In the genomic region with DNA sequence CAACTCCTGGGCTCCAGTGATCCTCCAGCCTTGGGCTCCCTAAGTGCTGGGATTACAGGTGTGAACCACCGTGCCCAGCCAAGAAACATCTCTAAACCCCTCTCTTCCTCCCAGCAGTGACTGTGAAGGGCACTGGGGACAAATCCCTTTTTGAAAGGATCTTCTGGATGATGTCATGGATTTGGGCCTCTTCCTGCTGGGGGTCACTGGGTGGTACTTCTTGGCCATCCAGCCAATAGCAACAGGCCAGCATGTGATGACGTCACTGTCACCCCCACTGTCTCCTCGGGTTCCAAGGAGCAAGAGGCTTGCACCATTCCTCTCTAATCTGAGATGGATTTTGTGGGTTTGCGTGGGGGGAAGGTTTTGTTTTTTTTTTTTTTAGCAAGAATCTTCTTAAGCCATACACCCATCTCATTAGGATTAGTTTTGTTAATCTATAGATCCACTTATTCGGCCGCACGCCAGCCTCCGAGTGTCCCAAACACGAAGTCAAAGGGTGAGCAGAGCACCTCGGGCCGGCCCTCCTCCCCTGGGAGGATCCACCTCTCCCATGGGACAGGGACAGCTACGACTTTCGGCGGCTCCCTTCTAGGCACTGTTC, we compare ENCODE assay signal across 1 cellular context.
TF ChIP-seq lines count a peak whose summit lies in the region.

No MANE protein-coding gene starts in this region.

TF ChIP-seq in HepG2, 621 proteins besides CTCF, POLR2A, EP300 and RAD21:
- TF ChIP-seq, protein P1, sequence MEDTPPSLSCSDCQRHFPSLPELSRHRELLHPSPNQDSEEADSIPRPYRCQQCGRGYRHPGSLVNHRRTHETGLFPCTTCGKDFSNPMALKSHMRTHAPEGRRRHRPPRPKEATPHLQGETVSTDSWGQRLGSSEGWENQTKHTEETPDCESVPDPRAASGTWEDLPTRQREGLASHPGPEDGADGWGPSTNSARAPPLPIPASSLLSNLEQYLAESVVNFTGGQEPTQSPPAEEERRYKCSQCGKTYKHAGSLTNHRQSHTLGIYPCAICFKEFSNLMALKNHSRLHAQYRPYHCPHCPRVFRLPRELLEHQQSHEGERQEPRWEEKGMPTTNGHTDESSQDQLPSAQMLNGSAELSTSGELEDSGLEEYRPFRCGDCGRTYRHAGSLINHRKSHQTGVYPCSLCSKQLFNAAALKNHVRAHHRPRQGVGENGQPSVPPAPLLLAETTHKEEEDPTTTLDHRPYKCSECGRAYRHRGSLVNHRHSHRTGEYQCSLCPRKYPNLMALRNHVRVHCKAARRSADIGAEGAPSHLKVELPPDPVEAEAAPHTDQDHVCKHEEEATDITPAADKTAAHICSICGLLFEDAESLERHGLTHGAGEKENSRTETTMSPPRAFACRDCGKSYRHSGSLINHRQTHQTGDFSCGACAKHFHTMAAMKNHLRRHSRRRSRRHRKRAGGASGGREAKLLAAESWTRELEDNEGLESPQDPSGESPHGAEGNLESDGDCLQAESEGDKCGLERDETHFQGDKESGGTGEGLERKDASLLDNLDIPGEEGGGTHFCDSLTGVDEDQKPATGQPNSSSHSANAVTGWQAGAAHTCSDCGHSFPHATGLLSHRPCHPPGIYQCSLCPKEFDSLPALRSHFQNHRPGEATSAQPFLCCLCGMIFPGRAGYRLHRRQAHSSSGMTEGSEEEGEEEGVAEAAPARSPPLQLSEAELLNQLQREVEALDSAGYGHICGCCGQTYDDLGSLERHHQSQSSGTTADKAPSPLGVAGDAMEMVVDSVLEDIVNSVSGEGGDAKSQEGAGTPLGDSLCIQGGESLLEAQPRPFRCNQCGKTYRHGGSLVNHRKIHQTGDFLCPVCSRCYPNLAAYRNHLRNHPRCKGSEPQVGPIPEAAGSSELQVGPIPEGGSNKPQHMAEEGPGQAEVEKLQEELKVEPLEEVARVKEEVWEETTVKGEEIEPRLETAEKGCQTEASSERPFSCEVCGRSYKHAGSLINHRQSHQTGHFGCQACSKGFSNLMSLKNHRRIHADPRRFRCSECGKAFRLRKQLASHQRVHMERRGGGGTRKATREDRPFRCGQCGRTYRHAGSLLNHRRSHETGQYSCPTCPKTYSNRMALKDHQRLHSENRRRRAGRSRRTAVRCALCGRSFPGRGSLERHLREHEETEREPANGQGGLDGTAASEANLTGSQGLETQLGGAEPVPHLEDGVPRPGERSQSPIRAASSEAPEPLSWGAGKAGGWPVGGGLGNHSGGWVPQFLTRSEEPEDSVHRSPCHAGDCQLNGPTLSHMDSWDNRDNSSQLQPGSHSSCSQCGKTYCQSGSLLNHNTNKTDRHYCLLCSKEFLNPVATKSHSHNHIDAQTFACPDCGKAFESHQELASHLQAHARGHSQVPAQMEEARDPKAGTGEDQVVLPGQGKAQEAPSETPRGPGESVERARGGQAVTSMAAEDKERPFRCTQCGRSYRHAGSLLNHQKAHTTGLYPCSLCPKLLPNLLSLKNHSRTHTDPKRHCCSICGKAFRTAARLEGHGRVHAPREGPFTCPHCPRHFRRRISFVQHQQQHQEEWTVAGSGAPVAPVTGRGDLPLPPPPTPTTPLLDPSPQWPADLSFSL (CRISPR knock-in tag; IDR thresholded peaks at IDR 0.05) = no peak
- TF ChIP-seq, protein P2, sequence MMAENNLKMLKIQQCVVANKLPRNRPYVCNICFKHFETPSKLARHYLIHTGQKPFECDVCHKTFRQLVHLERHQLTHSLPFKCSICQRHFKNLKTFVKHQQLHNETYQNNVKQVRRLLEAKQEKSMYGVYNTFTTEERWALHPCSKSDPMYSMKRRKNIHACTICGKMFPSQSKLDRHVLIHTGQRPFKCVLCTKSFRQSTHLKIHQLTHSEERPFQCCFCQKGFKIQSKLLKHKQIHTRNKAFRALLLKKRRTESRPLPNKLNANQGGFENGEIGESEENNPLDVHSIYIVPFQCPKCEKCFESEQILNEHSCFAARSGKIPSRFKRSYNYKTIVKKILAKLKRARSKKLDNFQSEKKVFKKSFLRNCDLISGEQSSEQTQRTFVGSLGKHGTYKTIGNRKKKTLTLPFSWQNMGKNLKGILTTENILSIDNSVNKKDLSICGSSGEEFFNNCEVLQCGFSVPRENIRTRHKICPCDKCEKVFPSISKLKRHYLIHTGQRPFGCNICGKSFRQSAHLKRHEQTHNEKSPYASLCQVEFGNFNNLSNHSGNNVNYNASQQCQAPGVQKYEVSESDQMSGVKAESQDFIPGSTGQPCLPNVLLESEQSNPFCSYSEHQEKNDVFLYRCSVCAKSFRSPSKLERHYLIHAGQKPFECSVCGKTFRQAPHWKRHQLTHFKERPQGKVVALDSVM (CRISPR knock-in tag; IDR thresholded peaks at IDR 0.05) = peak; percentile 11; the same call in 1 of the 2 replicates
- TF ChIP-seq FIP1L1 (IDR thresholded peaks at IDR 0.05; ENCODE audit: borderline replicate concordance, insufficient read depth, low read depth, low read length) (no peak), NFE2L1 (CRISPR knock-in tag; IDR thresholded peaks at IDR 0.05; ENCODE audit: borderline replicate concordance) (no peak), NFYB (CRISPR knock-in tag; IDR thresholded peaks at IDR 0.05) (peak; percentile 22; the same call in 1 of the 2 replicates), ETV6 (CRISPR knock-in tag; conservative IDR thresholded peaks at IDR 0.05) (no peak), NR2C2 (CRISPR knock-in tag; IDR thresholded peaks at IDR 0.05; ENCODE audit: borderline replicate concordance) (peak; percentile 40; the same call in 1 of the 2 replicates), ARID2 (CRISPR knock-in tag; IDR thresholded peaks at IDR 0.05; ENCODE audit: borderline replicate concordance) (no peak), ZNF761 (CRISPR knock-in tag; conservative IDR thresholded peaks at IDR 0.05) (no peak), ATF1 (CRISPR knock-in tag; IDR thresholded peaks at IDR 0.05) (0 out of 2 replicates have a peak, but pooled peaks have one; percentile 18), ZNF572 (CRISPR knock-in tag; IDR thresholded peaks at IDR 0.05) (no peak), HMGA1 (CRISPR knock-in tag; conservative IDR thresholded peaks at IDR 0.05) (no peak), TCF7 (IDR thresholded peaks at IDR 0.05; ENCODE audit: low read depth) (no peak), SKI (IDR thresholded peaks at IDR 0.05; ENCODE audit: partially characterized antibody) (no peak), RFX5 (IDR thresholded peaks at IDR 0.05; ENCODE audit: low read depth, low read length) (peak; percentile 27; the same call in 1 of the 2 replicates), CENPX (CRISPR knock-in tag; IDR thresholded peaks at IDR 0.05) (no peak), ATF7 (IDR thresholded peaks at IDR 0.05) (peak; percentile 99), ATF7 (CRISPR knock-in tag; IDR thresholded peaks at IDR 0.05) (no peak), CREB1 (IDR thresholded peaks at IDR 0.05) (peak; percentile 98), CREB1 (CRISPR knock-in tag; IDR thresholded peaks at IDR 0.05) (peak; percentile 73), CBX1 (IDR thresholded peaks at IDR 0.05; ENCODE audit: low read depth) (no peak), THAP11 (CRISPR knock-in tag; IDR thresholded peaks at IDR 0.05) (no peak), CREM (IDR thresholded peaks at IDR 0.05) (0 out of 2 replicates have a peak, but pooled peaks have one; percentile 31), CREM (CRISPR knock-in tag; IDR thresholded peaks at IDR 0.05) (no peak), ZNF382 (CRISPR knock-in tag; IDR thresholded peaks at IDR 0.05; ENCODE audit: borderline replicate concordance) (no peak), PHF21A (CRISPR knock-in tag; IDR thresholded peaks at IDR 0.05) (no peak), ZNF879 (CRISPR knock-in tag; IDR thresholded peaks at IDR 0.05) (no peak), ZNF703 (CRISPR knock-in tag; IDR thresholded peaks at IDR 0.05; ENCODE audit: borderline replicate concordance) (no peak)
- TF ChIP-seq, protein P3, sequence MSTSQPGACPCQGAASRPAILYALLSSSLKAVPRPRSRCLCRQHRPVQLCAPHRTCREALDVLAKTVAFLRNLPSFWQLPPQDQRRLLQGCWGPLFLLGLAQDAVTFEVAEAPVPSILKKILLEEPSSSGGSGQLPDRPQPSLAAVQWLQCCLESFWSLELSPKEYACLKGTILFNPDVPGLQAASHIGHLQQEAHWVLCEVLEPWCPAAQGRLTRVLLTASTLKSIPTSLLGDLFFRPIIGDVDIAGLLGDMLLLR (CRISPR knock-in tag; IDR thresholded peaks at IDR 0.05) = no peak
- TF ChIP-seq, protein P4, sequence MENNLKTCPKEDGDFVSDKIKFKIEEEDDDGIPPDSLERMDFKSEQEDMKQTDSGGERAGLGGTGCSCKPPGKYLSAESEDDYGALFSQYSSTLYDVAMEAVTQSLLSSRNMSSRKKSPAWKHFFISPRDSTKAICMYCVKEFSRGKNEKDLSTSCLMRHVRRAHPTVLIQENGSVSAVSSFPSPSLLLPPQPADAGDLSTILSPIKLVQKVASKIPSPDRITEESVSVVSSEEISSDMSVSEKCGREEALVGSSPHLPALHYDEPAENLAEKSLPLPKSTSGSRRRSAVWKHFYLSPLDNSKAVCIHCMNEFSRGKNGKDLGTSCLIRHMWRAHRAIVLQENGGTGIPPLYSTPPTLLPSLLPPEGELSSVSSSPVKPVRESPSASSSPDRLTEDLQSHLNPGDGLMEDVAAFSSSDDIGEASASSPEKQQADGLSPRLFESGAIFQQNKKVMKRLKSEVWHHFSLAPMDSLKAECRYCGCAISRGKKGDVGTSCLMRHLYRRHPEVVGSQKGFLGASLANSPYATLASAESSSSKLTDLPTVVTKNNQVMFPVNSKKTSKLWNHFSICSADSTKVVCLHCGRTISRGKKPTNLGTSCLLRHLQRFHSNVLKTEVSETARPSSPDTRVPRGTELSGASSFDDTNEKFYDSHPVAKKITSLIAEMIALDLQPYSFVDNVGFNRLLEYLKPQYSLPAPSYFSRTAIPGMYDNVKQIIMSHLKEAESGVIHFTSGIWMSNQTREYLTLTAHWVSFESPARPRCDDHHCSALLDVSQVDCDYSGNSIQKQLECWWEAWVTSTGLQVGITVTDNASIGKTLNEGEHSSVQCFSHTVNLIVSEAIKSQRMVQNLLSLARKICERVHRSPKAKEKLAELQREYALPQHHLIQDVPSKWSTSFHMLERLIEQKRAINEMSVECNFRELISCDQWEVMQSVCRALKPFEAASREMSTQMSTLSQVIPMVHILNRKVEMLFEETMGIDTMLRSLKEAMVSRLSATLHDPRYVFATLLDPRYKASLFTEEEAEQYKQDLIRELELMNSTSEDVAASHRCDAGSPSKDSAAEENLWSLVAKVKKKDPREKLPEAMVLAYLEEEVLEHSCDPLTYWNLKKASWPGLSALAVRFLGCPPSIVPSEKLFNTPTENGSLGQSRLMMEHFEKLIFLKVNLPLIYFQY (CRISPR knock-in tag; IDR thresholded peaks at IDR 0.05; ENCODE audit: borderline replicate concordance) = no peak
- TF ChIP-seq, protein P5, sequence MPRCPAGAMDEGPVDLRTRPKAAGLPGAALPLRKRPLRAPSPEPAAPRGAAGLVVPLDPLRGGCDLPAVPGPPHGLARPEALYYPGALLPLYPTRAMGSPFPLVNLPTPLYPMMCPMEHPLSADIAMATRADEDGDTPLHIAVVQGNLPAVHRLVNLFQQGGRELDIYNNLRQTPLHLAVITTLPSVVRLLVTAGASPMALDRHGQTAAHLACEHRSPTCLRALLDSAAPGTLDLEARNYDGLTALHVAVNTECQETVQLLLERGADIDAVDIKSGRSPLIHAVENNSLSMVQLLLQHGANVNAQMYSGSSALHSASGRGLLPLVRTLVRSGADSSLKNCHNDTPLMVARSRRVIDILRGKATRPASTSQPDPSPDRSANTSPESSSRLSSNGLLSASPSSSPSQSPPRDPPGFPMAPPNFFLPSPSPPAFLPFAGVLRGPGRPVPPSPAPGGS (CRISPR knock-in tag; IDR thresholded peaks at IDR 0.05) = no peak
- TF ChIP-seq, protein P6, sequence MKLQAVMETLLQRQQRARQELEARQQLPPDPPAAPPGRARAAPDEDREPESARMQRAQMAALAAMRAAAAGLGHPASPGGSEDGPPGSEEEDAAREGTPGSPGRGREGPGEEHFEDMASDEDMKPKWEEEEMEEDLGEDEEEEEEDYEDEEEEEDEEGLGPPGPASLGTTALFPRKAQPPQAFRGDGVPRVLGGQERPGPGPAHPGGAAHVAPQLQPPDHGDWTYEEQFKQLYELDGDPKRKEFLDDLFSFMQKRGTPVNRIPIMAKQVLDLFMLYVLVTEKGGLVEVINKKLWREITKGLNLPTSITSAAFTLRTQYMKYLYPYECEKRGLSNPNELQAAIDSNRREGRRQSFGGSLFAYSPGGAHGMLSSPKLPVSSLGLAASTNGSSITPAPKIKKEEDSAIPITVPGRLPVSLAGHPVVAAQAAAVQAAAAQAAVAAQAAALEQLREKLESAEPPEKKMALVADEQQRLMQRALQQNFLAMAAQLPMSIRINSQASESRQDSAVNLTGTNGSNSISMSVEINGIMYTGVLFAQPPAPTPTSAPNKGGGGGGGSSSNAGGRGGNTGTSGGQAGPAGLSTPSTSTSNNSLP (IDR thresholded peaks at IDR 0.05; ENCODE audit: low read depth, low read length) = no peak
TF ChIP-seq in HepG2: peak in this region for 8.
